In the genomic region with DNA sequence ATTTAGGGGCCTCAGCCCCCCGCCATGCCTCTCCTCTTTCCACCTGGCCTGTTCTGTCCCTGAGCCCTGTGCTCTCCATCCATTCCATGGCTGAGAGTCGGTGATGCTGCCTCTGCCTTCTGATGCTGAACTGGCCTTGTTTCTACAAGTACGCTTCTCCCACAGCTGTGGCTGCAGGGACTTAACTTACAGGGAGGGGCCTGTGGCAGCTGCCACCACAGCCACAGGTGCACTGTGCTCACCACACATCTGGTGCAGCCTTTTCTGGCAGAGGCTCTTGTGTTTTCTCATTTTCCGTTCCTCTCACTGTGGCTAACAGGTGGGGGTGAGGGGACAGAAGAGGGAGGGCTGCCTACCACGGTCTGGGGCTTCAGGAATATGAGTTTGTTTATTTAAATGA, we compare ENCODE assay signal across 8 cellular contexts. TPM values are rescaled to one million over a fixed set of nuclear protein-coding genes. Genes with fewer than 3 reads are reported as not detected.
A peak's percentile ranks its signal among the peaks of the same experiment; 100 is the strongest.
DNase-seq lines count a peak whose midpoint lies in the region; ATAC-seq, FAIRE-seq and TF ChIP-seq lines count a peak whose summit lies in the region.

No MANE protein-coding gene starts in this region.

- H3K9me3 Mint-ChIP-seq in GM23338 (no peaks in the 10 kb centered on the region), progenitor cell of endocrine pancreas (ENCODE audit: low read depth) (no peaks in the 10 kb centered on the region)

- peak; percentile 57 for ATAC-seq in GM23338

- H3K4me3 ChIP-seq in GM23338: no peak overlapping the region

- H3F3A ChIP-seq in GM23338 (replicated peaks; ENCODE audit: low read depth): 0 out of 2 replicates have a peak, but pooled peaks cover 4% of the 10 kb centered on the region

- no peaks in the 10 kb centered on the region for H3K79me2 ChIP-seq in GM23338 (replicated peaks; ENCODE audit: insufficient read depth)

- no peaks in the 10 kb centered on the region for H3K9me2 ChIP-seq in GM23338 (ENCODE audit: insufficient read depth)

- no peak overlapping the region for H2AFZ ChIP-seq in GM23338

- no peak overlapping the region for H3K27ac Mint-ChIP-seq in GM23338
- no peak overlapping the region for H3K27ac Mint-ChIP-seq in progenitor cell of endocrine pancreas

- TF ChIP-seq CTCF in GM23338 (conservative IDR thresholded peaks at IDR 0.05; ENCODE audit: low read depth in 2 of 2) (no peak), progenitor cell of endocrine pancreas (IDR thresholded peaks at IDR 0.05; ENCODE audit: unreplicated experiment) (no peak), D721Med (IDR thresholded peaks at IDR 0.05; ENCODE audit: insufficient read depth, missing control alignments) (no peak)

- no peak for FAIRE-seq in D721Med (lab: Jason Lieb, UNC)

- H3K36me3 Mint-ChIP-seq in GM23338 (ENCODE audit: low read depth) (no peaks in the 10 kb centered on the region), progenitor cell of endocrine pancreas (ENCODE audit: insufficient read depth) (no peaks in the 10 kb centered on the region)

- H3K4me1 Mint-ChIP-seq in GM23338 (peaks cover 32% of the 10 kb centered on the region), progenitor cell of endocrine pancreas (ENCODE audit: low read depth) (peaks cover 37% of the 10 kb centered on the region)

- peaks cover 48% of the 10 kb centered on the region for H3K27me3 ChIP-seq in GM23338 (ENCODE audit: insufficient read depth)

- peaks cover 43% of the 10 kb centered on the region for H3K4me1 ChIP-seq in GM23338 (ENCODE audit: insufficient read depth)

- DNase-seq in NCI-H748 (lab: John Stamatoyannopoulos, UW; ENCODE audit: unreplicated experiment): peak; percentile 16
- DNase-seq in NCI-H748 treated with DMSO at 0.1 percent for 48 hours (lab: John Stamatoyannopoulos, UW): no peak
- DNase-seq in GM23338 (ENCODE audit: low spot score): peak; percentile 21
- DNase-seq in MV-4-11 (lab: John Stamatoyannopoulos, UW): peak; percentile 13
- no peak for DNase-seq in progenitor cell of endocrine pancreas (ENCODE audit: low spot score, unreplicated experiment)
- DNase-seq in D721Med (ENCODE audit: insufficient read length, low spot score): no peak
- no peak for DNase-seq in activated CD4-positive, CD25-positive, alpha-beta regulatory T cell treated with anti-CD3 and anti-CD28 coated beads, Interleukin-2, amount 50 U/mL, for 72 hours
- DNase-seq in NCI-H2171 treated with DMSO at 0.1 percent for 48 hours (lab: John Stamatoyannopoulos, UW): no peak

- H3K4me3 Mint-ChIP-seq in GM23338: peak overlapping the region; percentile 30; the same call in 2 of the 3 replicates
- peak overlapping the region; percentile 49 for H3K4me3 Mint-ChIP-seq in progenitor cell of endocrine pancreas (ENCODE audit: low read depth)

- H3K4me2 ChIP-seq in GM23338: no peak overlapping the region

- peaks cover 2% of the 10 kb centered on the region for H3K27me3 Mint-ChIP-seq in GM23338 (ENCODE audit: insufficient read depth, low read depth, poor library complexity)
- H3K27me3 Mint-ChIP-seq in progenitor cell of endocrine pancreas: peaks cover 55% of the 10 kb centered on the region

- no peak overlapping the region for H3K27ac ChIP-seq in GM23338 (ENCODE audit: low read depth)

- no peaks in the 10 kb centered on the region for H4K20me1 ChIP-seq in GM23338 (replicated peaks; ENCODE audit: insufficient read depth)

- no peaks in the 10 kb centered on the region for H3K36me3 ChIP-seq in GM23338 (ENCODE audit: insufficient read depth)

TF ChIP-seq in GM23338, 12 proteins besides CTCF, POLR2A, EP300 and RAD21 (continues in another document):
- TF ChIP-seq POLR2AphosphoS5 (IDR thresholded peaks at IDR 0.05; ENCODE audit: low read depth) (no peak), STAT1 (IDR thresholded peaks at IDR 0.05; ENCODE audit: unreplicated experiment) (no peak), EZH2 (IDR thresholded peaks at IDR 0.05; ENCODE audit: low read depth, unreplicated experiment) (no peak), ZNF331 (CRISPR knock-in tag; IDR thresholded peaks at IDR 0.05; ENCODE audit: low read depth) (no peak), NANOG (IDR thresholded peaks at IDR 0.05; ENCODE audit: borderline replicate concordance) (no peak), ZNF114 (CRISPR knock-in tag; IDR thresholded peaks at IDR 0.05) (no peak), CREB1 (CRISPR knock-in tag; IDR thresholded peaks at IDR 0.05; ENCODE audit: low read depth) (no peak)
- TF ChIP-seq, protein P1, sequence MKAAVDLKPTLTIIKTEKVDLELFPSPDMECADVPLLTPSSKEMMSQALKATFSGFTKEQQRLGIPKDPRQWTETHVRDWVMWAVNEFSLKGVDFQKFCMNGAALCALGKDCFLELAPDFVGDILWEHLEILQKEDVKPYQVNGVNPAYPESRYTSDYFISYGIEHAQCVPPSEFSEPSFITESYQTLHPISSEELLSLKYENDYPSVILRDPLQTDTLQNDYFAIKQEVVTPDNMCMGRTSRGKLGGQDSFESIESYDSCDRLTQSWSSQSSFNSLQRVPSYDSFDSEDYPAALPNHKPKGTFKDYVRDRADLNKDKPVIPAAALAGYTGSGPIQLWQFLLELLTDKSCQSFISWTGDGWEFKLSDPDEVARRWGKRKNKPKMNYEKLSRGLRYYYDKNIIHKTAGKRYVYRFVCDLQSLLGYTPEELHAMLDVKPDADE (IDR thresholded peaks at IDR 0.05): no peak
- TF ChIP-seq, protein P2, sequence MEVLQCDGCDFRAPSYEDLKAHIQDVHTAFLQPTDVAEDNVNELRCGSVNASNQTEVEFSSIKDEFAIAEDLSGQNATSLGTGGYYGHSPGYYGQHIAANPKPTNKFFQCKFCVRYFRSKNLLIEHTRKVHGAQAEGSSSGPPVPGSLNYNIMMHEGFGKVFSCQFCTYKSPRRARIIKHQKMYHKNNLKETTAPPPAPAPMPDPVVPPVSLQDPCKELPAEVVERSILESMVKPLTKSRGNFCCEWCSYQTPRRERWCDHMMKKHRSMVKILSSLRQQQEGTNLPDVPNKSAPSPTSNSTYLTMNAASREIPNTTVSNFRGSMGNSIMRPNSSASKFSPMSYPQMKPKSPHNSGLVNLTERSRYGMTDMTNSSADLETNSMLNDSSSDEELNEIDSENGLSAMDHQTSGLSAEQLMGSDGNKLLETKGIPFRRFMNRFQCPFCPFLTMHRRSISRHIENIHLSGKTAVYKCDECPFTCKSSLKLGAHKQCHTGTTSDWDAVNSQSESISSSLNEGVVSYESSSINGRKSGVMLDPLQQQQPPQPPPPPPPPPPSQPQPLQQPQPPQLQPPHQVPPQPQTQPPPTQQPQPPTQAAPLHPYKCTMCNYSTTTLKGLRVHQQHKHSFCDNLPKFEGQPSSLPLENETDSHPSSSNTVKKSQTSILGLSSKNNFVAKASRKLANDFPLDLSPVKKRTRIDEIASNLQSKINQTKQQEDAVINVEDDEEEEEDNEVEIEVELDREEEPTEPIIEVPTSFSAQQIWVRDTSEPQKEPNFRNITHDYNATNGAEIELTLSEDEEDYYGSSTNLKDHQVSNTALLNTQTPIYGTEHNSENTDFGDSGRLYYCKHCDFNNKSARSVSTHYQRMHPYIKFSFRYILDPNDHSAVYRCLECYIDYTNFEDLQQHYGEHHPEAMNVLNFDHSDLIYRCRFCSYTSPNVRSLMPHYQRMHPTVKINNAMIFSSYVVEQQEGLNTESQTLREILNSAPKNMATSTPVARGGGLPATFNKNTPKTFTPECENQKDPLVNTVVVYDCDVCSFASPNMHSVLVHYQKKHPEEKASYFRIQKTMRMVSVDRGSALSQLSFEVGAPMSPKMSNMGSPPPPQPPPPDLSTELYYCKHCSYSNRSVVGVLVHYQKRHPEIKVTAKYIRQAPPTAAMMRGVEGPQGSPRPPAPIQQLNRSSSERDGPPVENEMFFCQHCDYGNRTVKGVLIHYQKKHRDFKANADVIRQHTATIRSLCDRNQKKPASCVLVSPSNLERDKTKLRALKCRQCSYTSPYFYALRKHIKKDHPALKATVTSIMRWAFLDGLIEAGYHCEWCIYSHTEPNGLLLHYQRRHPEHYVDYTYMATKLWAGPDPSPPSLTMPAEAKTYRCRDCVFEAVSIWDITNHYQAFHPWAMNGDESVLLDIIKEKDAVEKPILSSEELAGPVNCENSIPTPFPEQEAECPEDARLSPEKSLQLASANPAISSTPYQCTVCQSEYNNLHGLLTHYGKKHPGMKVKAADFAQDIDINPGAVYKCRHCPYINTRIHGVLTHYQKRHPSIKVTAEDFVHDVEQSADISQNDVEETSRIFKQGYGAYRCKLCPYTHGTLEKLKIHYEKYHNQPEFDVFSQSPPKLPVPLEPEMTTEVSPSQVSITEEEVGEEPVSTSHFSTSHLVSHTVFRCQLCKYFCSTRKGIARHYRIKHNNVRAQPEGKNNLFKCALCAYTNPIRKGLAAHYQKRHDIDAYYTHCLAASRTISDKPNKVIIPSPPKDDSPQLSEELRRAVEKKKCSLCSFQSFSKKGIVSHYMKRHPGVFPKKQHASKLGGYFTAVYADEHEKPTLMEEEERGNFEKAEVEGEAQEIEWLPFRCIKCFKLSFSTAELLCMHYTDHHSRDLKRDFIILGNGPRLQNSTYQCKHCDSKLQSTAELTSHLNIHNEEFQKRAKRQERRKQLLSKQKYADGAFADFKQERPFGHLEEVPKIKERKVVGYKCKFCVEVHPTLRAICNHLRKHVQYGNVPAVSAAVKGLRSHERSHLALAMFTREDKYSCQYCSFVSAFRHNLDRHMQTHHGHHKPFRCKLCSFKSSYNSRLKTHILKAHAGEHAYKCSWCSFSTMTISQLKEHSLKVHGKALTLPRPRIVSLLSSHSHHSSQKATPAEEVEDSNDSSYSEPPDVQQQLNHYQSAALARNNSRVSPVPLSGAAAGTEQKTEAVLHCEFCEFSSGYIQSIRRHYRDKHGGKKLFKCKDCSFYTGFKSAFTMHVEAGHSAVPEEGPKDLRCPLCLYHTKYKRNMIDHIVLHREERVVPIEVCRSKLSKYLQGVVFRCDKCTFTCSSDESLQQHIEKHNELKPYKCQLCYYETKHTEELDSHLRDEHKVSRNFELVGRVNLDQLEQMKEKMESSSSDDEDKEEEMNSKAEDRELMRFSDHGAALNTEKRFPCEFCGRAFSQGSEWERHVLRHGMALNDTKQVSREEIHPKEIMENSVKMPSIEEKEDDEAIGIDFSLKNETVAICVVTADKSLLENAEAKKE (CRISPR knock-in tag; IDR thresholded peaks at IDR 0.05): no peak

RNA-seq across cellular contexts. Expression of a gene that starts 4.2 kb away (rescaled TPM):
- not detected in 2 replicates for total RNA-seq in GM23338 (2014; rRNA removed; shearing (Covaris generic))
- polyA plus RNA-seq in GM23338 (2016; fragmentation: Nextera tagmentation; extraction: Ambion mirVana): 0.19 and 0.23 TPM in 2 replicates
- 0.67 TPM in 1 of 2 replicates, not detected in the other for total RNA-seq in progenitor cell of endocrine pancreas

Comparison
In these comparisons a context has a peak if more than half of its experiments do, and no peak if none do; other contexts are left out.
1. DNase-seq: peak in NCI-H748 (single experiment), GM23338 (single experiment) and MV-4-11 (single experiment); none in NCI-H748 treated with DMSO at 0.1 percent for 48 hours (single experiment), progenitor cell of endocrine pancreas (single experiment), D721Med (single experiment), activated CD4-positive, CD25-positive, alpha-beta regulatory T cell treated with anti-CD3 and anti-CD28 coated beads, Interleukin-2, amount 50 U/mL, for 72 hours (single experiment) and NCI-H2171 treated with DMSO at 0.1 percent for 48 hours (single experiment).